21 cellular contexts compared by ENCODE assay signal in the genomic region with DNA sequence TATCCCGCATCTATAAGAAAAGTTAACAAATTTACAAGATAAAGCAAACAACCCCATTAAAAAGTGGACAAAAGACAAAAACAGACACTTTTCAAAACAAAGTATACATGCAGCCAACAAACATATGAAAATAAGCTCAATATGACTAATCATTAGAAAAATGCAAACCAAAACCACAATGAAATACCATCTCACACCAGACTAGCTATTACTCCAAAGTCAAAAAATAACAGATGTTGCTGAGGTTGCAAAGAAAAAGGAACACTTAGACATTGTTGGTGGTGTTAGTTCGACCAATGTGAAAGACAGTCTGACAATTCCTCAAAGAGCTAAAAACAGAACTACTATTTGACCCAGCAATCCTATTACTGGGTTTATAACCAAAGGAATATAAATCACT.
"Had no signal": no experiment of that assay in that cellular context is flagged by ENCODE, and none has a peak within 500 bp of the region (broad histone marks: within the 10 kb centered on the region; RNA-seq: fewer than 3 reads in every experiment).

No MANE protein-coding gene starts in this region.

- H3K4me1 ChIP-seq: gastrocnemius medialis, lower lobe of right lung, pancreas, thyroid gland, upper lobe of right lung had no signal

- H3K27me3 Mint-ChIP-seq: natural killer cell treated with Interleukin-12 subunit alpha and Interleukin-12 subunit beta and Interleukin-15 and Interleukin-18, amount 100 ng/mL, for 72 hours had no signal

- ATAC-seq: activated naive CD4-positive, alpha-beta T cell treated with anti-CD3 and anti-CD28 coated beads, Interleukin-2, amount 50 U/mL, for 72 hours; gastrocnemius medialis; left lobe of liver; lower lobe of right lung; natural killer cell treated with Interleukin-12 subunit alpha and Interleukin-12 subunit beta and Interleukin-15 and Interleukin-18, amount 100 ng/mL, for 72 hours; pancreas; right cardiac atrium; stimulated activated naive CD8-positive, alpha-beta T cell treated with anti-CD3 and anti-CD28 coated beads, Interleukin-15, Interleukin-2, amounts not matched to agents 100 U/mL and 50 U/mL, for 24 hours; upper lobe of right lung; WTC11 had no signal

- H3K9me3 ChIP-seq: gastrocnemius medialis, pancreas, thyroid gland had no signal

- FAIRE-seq: keratinocyte, pancreas had no signal

- H3K36me3 ChIP-seq: gastrocnemius medialis, lower lobe of right lung, pancreas, thyroid gland, upper lobe of right lung had no signal

- DNase-seq: activated T-cell treated with anti-CD3 and anti-CD28 coated beads, Interleukin-2, amount 50 U/mL, for 1 hour; aorta; cerebellar nuclear complex; cortex of kidney; erythroblast; gastrocnemius medialis; lower lobe of right lung; pancreas; right cardiac atrium; stimulated activated CD4-positive, alpha-beta T cell treated with anti-CD3 and anti-CD28 coated beads, Interleukin-12 subunit alpha, Interleukin-12 subunit beta, amount 100 ng/mL, for 4 hours; stimulated activated CD4-positive, alpha-beta T cell treated with anti-CD3 and anti-CD28 coated beads, Interleukin-4, amount 100 ng/mL, for 4 hours; stimulated activated naive CD8-positive, alpha-beta T cell treated with anti-CD3 and anti-CD28 coated beads, Interleukin-15, Interleukin-2, amounts not matched to agents 100 U/mL and 50 U/mL, for 24 hours; T1000; thyroid gland; upper lobe of right lung had no signal

- H3K4me3 Mint-ChIP-seq: natural killer cell treated with Interleukin-12 subunit alpha and Interleukin-12 subunit beta and Interleukin-15 and Interleukin-18, amount 100 ng/mL, for 72 hours; T-helper 1 cell treated with Interleukin-12 subunit alpha and Interleukin-12 subunit beta and Interleukin-4 antibody, amounts not matched to agents 30 μg/mL and 1 μg/mL, for 36 hours; WTC11 had no signal

- H3K27ac ChIP-seq: gastrocnemius medialis, lower lobe of right lung, pancreas, thyroid gland, upper lobe of right lung had no signal

- H3K27me3 ChIP-seq: gastrocnemius medialis, pancreas, thyroid gland, upper lobe of right lung had no signal

- H3K4me1 Mint-ChIP-seq: WTC11 had no signal

- H3K27ac Mint-ChIP-seq: activated naive CD4-positive, alpha-beta T cell treated with anti-CD3 and anti-CD28 coated beads, Interleukin-2, amount 50 U/mL, for 72 hours; natural killer cell treated with Interleukin-12 subunit alpha and Interleukin-12 subunit beta and Interleukin-15 and Interleukin-18, amount 100 ng/mL, for 72 hours; T-helper 1 cell treated with Interleukin-12 subunit alpha and Interleukin-12 subunit beta and Interleukin-4 antibody, amounts not matched to agents 30 μg/mL and 1 μg/mL, for 36 hours; WTC11 had no signal

- H3K4me3 ChIP-seq: gastrocnemius medialis, lower lobe of right lung, pancreas, thyroid gland, upper lobe of right lung had no signal
